Comparison of ENCODE assay signal across 7 cellular contexts in the genomic region with DNA sequence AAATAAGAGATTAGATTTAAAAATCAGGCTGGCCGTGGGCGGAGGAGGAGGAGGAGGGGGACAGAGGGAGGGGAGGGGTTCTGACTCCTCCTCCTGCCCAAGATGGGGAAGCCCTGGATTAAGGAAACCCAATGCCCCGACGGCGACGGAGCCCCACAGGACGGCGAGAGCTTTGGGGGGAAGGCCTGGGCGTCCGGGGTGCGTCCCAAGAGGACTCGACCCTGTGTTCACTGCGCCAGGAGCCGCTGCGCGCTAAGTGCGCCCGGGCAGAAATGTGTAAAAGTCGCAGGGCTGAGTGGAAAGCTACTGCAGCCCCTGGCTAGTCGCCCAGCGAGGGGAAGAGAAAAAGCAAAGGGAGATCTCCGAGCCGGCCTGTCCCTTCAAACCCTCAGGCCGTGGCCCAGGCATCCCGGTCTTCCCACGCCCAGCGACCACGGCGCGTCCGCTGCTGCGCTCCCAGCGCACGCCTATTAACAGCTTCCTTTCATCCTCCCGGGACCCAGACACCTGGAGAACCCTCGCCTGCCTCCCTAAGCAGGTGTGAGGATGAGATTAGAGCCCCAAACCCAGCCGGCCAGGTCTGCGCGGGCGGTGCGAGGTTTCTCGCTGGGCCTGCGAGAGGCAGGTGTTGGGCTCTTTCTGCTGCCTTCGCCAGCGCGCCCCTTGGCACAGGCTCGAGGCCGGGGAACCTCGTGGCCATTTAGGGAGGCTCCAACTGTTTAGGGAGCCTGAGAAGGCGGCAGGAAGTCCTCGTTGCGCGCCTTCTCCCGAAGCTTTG. TPM values are rescaled to one million over a fixed set of nuclear protein-coding genes. Genes with fewer than 3 reads are reported as not detected.
A peak's percentile ranks its signal among the peaks of the same experiment; 100 is the strongest.
DNase-seq lines count a peak whose midpoint lies in the region; ATAC-seq and TF ChIP-seq lines count a peak whose summit lies in the region.

No MANE protein-coding gene starts in this region.

- 14 to 42% methylated on average over 39 to 54 of the region's 54 CpGs for WGBS in lung, 2 donors
- WGBS in suprapubic skin = 49% methylated on average over 53 of the region's 54 CpGs

- TF ChIP-seq CTCF in GM20000 (IDR thresholded peaks at IDR 0.05; ENCODE audit: extremely low read depth, missing control alignments) (no peak), lung (IDR thresholded peaks at IDR 0.05; ENCODE audit: control extremely low read depth, extremely low read depth) (no peak), suprapubic skin (IDR thresholded peaks at IDR 0.05) (no peak)

- peak overlapping the region; percentile 90 for H3K4me3 Mint-ChIP-seq in activated CD4-positive, alpha-beta T cell treated with anti-CD3 and anti-CD28 coated beads, Interleukin-2, amount 10 ng/mL, durations not matched to agents 24 days and 14 days
- peak overlapping the region; percentile 89 to 92 for H3K4me3 Mint-ChIP-seq in effector memory CD8-positive, alpha-beta T cell

- intact Hi-C loops in activated CD4-positive, alpha-beta T cell treated with anti-CD3 and anti-CD28 coated beads, Interleukin-2, amount 10 ng/mL, durations not matched to agents 24 days and 14 days (cut with micrococcal nuclease) = loop anchor here (2.0 to 10.0 kb wide), 7 partner anchors 64 to 1107 kb away; a partner anchor contains a TSS

- H3K4me3 ChIP-seq in lung (no peak overlapping the region), suprapubic skin (peak overlapping the region; percentile 73)

- H3K27me3 ChIP-seq in lung (ENCODE audit: control insufficient read depth, insufficient read depth) = peaks cover 4% of the 10 kb centered on the region
- H3K27me3 ChIP-seq in suprapubic skin = no peaks in the 10 kb centered on the region

- no peak for ATAC-seq in effector memory CD8-positive, alpha-beta T cell (replicated peaks)
- ATAC-seq in lung (ENCODE audit: insufficient read depth, low FRiP score) = no peak

- no peak for TF ChIP-seq EP300 in suprapubic skin (IDR thresholded peaks at IDR 0.05)

- H3K36me3 Mint-ChIP-seq in activated CD4-positive, alpha-beta T cell treated with anti-CD3 and anti-CD28 coated beads, Interleukin-2, amount 10 ng/mL, durations not matched to agents 24 days and 14 days (ENCODE audit: low read depth) = peaks cover 5% of the 10 kb centered on the region
- H3K36me3 Mint-ChIP-seq in effector memory CD8-positive, alpha-beta T cell (ENCODE audit: insufficient read depth) = peaks cover 27% of the 10 kb centered on the region

- H3K27ac ChIP-seq in lung (ENCODE audit: low read depth in 1 of 2, low read length in 1 of 2) (peak overlapping the region; percentile 49 to 92), suprapubic skin (peak overlapping the region; percentile 91)

- peaks cover 0 to 4% of the 10 kb centered on the region in 2 donors for H3K9me3 ChIP-seq in lung (ENCODE audit: control insufficient read depth in 2 of 2, insufficient read depth in 1 of 2, low read length in 1 of 2)
- no peaks in the 10 kb centered on the region for H3K9me3 ChIP-seq in suprapubic skin

- H3K27ac Mint-ChIP-seq in activated CD4-positive, alpha-beta T cell treated with anti-CD3 and anti-CD28 coated beads, Interleukin-2, amount 10 ng/mL, durations not matched to agents 24 days and 14 days = no peak overlapping the region
- H3K27ac Mint-ChIP-seq in effector memory CD8-positive, alpha-beta T cell = peak overlapping the region; percentile 95

- H3K9me3 Mint-ChIP-seq in activated CD4-positive, alpha-beta T cell treated with anti-CD3 and anti-CD28 coated beads, Interleukin-2, amount 10 ng/mL, durations not matched to agents 24 days and 14 days = no peaks in the 10 kb centered on the region
- H3K9me3 Mint-ChIP-seq in effector memory CD8-positive, alpha-beta T cell = no peaks in the 10 kb centered on the region

- no peaks in the 10 kb centered on the region for H3K36me3 ChIP-seq in lung (ENCODE audit: control insufficient read depth in 2 of 2, insufficient read depth in 2 of 2, low read length in 2 of 2)
- H3K36me3 ChIP-seq in suprapubic skin = no peaks in the 10 kb centered on the region

- H3K27me3 Mint-ChIP-seq in activated CD4-positive, alpha-beta T cell treated with anti-CD3 and anti-CD28 coated beads, Interleukin-2, amount 10 ng/mL, durations not matched to agents 24 days and 14 days = peaks cover 7% of the 10 kb centered on the region
- H3K27me3 Mint-ChIP-seq in effector memory CD8-positive, alpha-beta T cell = no peaks in the 10 kb centered on the region

- TF ChIP-seq POLR2A in suprapubic skin (IDR thresholded peaks at IDR 0.05) = no peak

- DNase-seq in GM20000 (ENCODE audit: low spot score) = peak; percentile 22
- peak; percentile 61 for DNase-seq in activated CD4-positive, alpha-beta T cell treated with anti-CD3 and anti-CD28 coated beads, Interleukin-2, amount 10 ng/mL, durations not matched to agents 24 days and 14 days
- DNase-seq in effector memory CD8-positive, alpha-beta T cell = no peak
- DNase-seq in lung (ENCODE audit: low spot score) = peak; percentile 49
- DNase-seq in suprapubic skin (ENCODE audit: low spot score in 2 of 2) = peak; percentile 74 to 79
- DNase-seq in NOMO-1 treated with dmso at 0.1 percent for 144 hours (lab: John Stamatoyannopoulos, UW; ENCODE audit: unreplicated experiment) = no peak
- no peak for DNase-seq in HCEC 1CT

- H3K4me1 ChIP-seq in lung (ENCODE audit: control insufficient read depth in 2 of 2, insufficient read depth in 2 of 2, low read length in 2 of 2) (no peaks in the 10 kb centered on the region), suprapubic skin (peaks cover 14% of the 10 kb centered on the region)

- peaks cover 11% of the 10 kb centered on the region for H3K4me1 Mint-ChIP-seq in activated CD4-positive, alpha-beta T cell treated with anti-CD3 and anti-CD28 coated beads, Interleukin-2, amount 10 ng/mL, durations not matched to agents 24 days and 14 days
- H3K4me1 Mint-ChIP-seq in effector memory CD8-positive, alpha-beta T cell (ENCODE audit: low read depth in 2 of 2) = peaks cover 3 to 11% of the 10 kb centered on the region in 2 donors

RNA-seq across cellular contexts. Expression of a gene that starts 1.4 kb away (rescaled TPM):
- 49.8 and 51.1 TPM in 2 replicates for total RNA-seq in activated CD4-positive, alpha-beta T cell treated with anti-CD3 and anti-CD28 coated beads, Interleukin-2, amount 10 ng/mL, durations not matched to agents 24 days and 14 days
- total RNA-seq in lung = 10 to 100 TPM; 50.3 to 81.4 TPM
- 10 to 100 TPM; 12.5 to 28.3 TPM for polyA plus RNA-seq in lung
- total RNA-seq in suprapubic skin = 10 to 100 TPM; 27.2 to 36.0 (median 32.2) TPM

Comparison
In these comparisons a context has a peak if more than half of its experiments do, and no peak if none do; other contexts are left out.
1. DNase-seq: peak in GM20000 (single experiment), activated CD4-positive, alpha-beta T cell treated with anti-CD3 and anti-CD28 coated beads, Interleukin-2, amount 10 ng/mL, durations not matched to agents 24 days and 14 days (single experiment), lung (single experiment) and suprapubic skin (2 of 2); none in effector memory CD8-positive, alpha-beta T cell (0 of 3), NOMO-1 treated with dmso at 0.1 percent for 144 hours (single experiment) and HCEC 1CT (single experiment).